ENCODE assay signal across 22 cellular contexts in genomic region chr17:79956853-79957252, GRCh38.
A peak's percentile ranks its signal among the peaks of the same experiment; 100 is the strongest.
DNase-seq lines count a peak whose midpoint lies in the region; ATAC-seq and TF ChIP-seq lines count a peak whose summit lies in the region.
"Had no signal": no experiment of that assay in that cellular context is flagged by ENCODE, and none has a peak within 500 bp of the region (broad histone marks: within the 10 kb centered on the region; RNA-seq: fewer than 3 reads in every experiment).

No MANE protein-coding gene starts in this region.

- BruUV-seq in Calu3 (replicated peaks; lab: Mats Ljungman, UMichigan), result no TSS peak

- H3K4me3 Mint-ChIP-seq in brain, result no peak overlapping the region
- no peak overlapping the region for H3K4me3 Mint-ChIP-seq in memory B cell
- no peak overlapping the region for H3K4me3 Mint-ChIP-seq in type B pancreatic cell
- no peak overlapping the region for H3K4me3 Mint-ChIP-seq in Calu3 (ENCODE audit: low read depth, unreplicated experiment)
- H3K4me3 Mint-ChIP-seq: activated CD8-positive, alpha-beta memory T cell treated with anti-CD3 and anti-CD28 coated beads, Interleukin-2, amount 10 ng/mL, durations not matched to agents 7 days and 5 days; neural progenitor cell; T-helper 1 cell treated with Interleukin-12 subunit alpha and Interleukin-12 subunit beta and Interleukin-4 antibody, amounts not matched to agents 30 μg/mL and 1 μg/mL, for 36 hours had no signal

- H3K27ac Mint-ChIP-seq in brain, result peak overlapping the region in 4 of 5 experiments; percentile 16 to 72 (median 24)
- peak overlapping the region; percentile 33 for H3K27ac Mint-ChIP-seq in memory B cell
- H3K27ac Mint-ChIP-seq in type B pancreatic cell, result no peak overlapping the region
- no peak overlapping the region for H3K27ac Mint-ChIP-seq in Calu3 (ENCODE audit: unreplicated experiment)
- H3K27ac Mint-ChIP-seq: activated CD8-positive, alpha-beta memory T cell treated with anti-CD3 and anti-CD28 coated beads, Interleukin-2, amount 10 ng/mL, durations not matched to agents 7 days and 5 days; neural progenitor cell; T-helper 1 cell treated with Interleukin-12 subunit alpha and Interleukin-12 subunit beta and Interleukin-4 antibody, amounts not matched to agents 30 μg/mL and 1 μg/mL, for 36 hours had no signal

- TF ChIP-seq POLR2A in heart left ventricle (IDR thresholded peaks at IDR 0.05), result no peak

- intact Hi-C loops in left cardiac atrium (cut with DNase I), result no loop called here
- intact Hi-C loops in heart left ventricle (cut with DNase I), result no loop called here
- intact Hi-C loops in Calu3 (cut with micrococcal nuclease; ENCODE audit: unreplicated experiment), result no loop called here

- H3K4me3 ChIP-seq in heart left ventricle, result no peak overlapping the region
- H3K4me3 ChIP-seq: neural progenitor cell, psoas muscle had no signal

- H3K4me1 ChIP-seq in heart left ventricle, result peaks cover 0 to 13% (median 8%) of the 10 kb centered on the region in 12 donors
- H3K4me1 ChIP-seq: psoas muscle had no signal

- DNase-seq in left cardiac atrium, result peak; percentile 4
- DNase-seq in heart left ventricle, result no peak
- DNase-seq in memory B cell (ENCODE audit: low spot score in 2 of 2), result no peak
- DNase-seq in type B pancreatic cell (ENCODE audit: extremely low spot score, unreplicated experiment), result peak; percentile 58
- DNase-seq in activated CD4-positive, alpha-beta T cell treated with anti-CD3 and anti-CD28 coated beads, Interleukin-2, amount 50 U/mL, for 4 hours, result no peak
- DNase-seq in Calu3, result no peak
- no peak for DNase-seq in NCI-H446 (lab: John Stamatoyannopoulos, UW)
- DNase-seq: activated CD4-positive, alpha-beta T cell treated with anti-CD3 and anti-CD28 coated beads for 4 hours; activated CD8-positive, alpha-beta memory T cell treated with anti-CD3 and anti-CD28 coated beads, Interleukin-2, amount 10 ng/mL, durations not matched to agents 7 days and 5 days; COR-L47; NCI-H1092; NCI-H1930; NCI-H2227 treated with DMSO at 0.1 percent for 48 hours; NCI-H774; SHP77; stimulated activated CD4-positive, alpha-beta T cell treated with anti-CD3 and anti-CD28 coated beads, Interleukin-2, amount 100 ng/mL, for 48 hours; stimulated activated naive CD8-positive, alpha-beta T cell treated with anti-CD3 and anti-CD28 coated beads, Interleukin-15, Interleukin-2, amounts not matched to agents 100 U/mL and 50 U/mL, for 24 hours; trophoblast cell had no signal

- H3K4me1 Mint-ChIP-seq in brain (peaks cover 76% of the 10 kb centered on the region), memory B cell (peaks cover 4% of the 10 kb centered on the region), type B pancreatic cell (ENCODE audit: unreplicated experiment) (peaks cover 31% of the 10 kb centered on the region), Calu3 (ENCODE audit: low read depth, unreplicated experiment) (no peaks in the 10 kb centered on the region)

- WGBS in heart left ventricle, 4 donors, result 95 to 98% (median 96%) methylated on average over 6 of the region's 6 CpGs

- ATAC-seq in left cardiac atrium, result no peak
- ATAC-seq in heart left ventricle, result no peak
- no peak for ATAC-seq in memory B cell (ENCODE audit: low read depth)
- ATAC-seq: activated CD8-positive, alpha-beta memory T cell treated with anti-CD3 and anti-CD28 coated beads, Interleukin-2, amount 10 ng/mL, durations not matched to agents 7 days and 5 days; psoas muscle; stimulated activated naive CD8-positive, alpha-beta T cell treated with anti-CD3 and anti-CD28 coated beads, Interleukin-15, Interleukin-2, amounts not matched to agents 100 U/mL and 50 U/mL, for 24 hours had no signal

- no peaks in the 10 kb centered on the region for H3K27me3 ChIP-seq in heart left ventricle

- H3K36me3 ChIP-seq in heart left ventricle, result no peaks in the 10 kb centered on the region
- H3K36me3 ChIP-seq: neural progenitor cell had no signal

- H3K9me3 ChIP-seq in heart left ventricle, result peaks cover 0 to 12% (median 0%) of the 10 kb centered on the region in 12 donors
- H3K9me3 ChIP-seq: psoas muscle had no signal

- H3K36me3 Mint-ChIP-seq in brain, result peaks cover 11% of the 10 kb centered on the region
- H3K36me3 Mint-ChIP-seq in memory B cell, result no peaks in the 10 kb centered on the region
- H3K36me3 Mint-ChIP-seq in type B pancreatic cell, result peaks cover 3% of the 10 kb centered on the region
- H3K36me3 Mint-ChIP-seq in Calu3 (ENCODE audit: insufficient read depth, unreplicated experiment), result no peaks in the 10 kb centered on the region
- H3K36me3 Mint-ChIP-seq: activated CD8-positive, alpha-beta memory T cell treated with anti-CD3 and anti-CD28 coated beads, Interleukin-2, amount 10 ng/mL, durations not matched to agents 7 days and 5 days had no signal

- H3K27ac ChIP-seq in heart left ventricle, result no peak overlapping the region
- H3K27ac ChIP-seq: neural progenitor cell, psoas muscle had no signal

- CTCF ChIA-PET in Calu3 (lab: Charles Lee), result no interaction called here

- TF ChIP-seq CTCF in heart left ventricle (IDR thresholded peaks at IDR 0.05) (no peak), brain (conservative IDR thresholded peaks at IDR 0.05) (no peak), type B pancreatic cell (conservative IDR thresholded peaks at IDR 0.05) (no peak), Calu3 (IDR thresholded peaks at IDR 0.05; ENCODE audit: unreplicated experiment) (no peak)

- H3K9me3 Mint-ChIP-seq in brain (peaks cover 0 to 10% (median 9%) of the 10 kb centered on the region in 5 experiments), memory B cell (no peaks in the 10 kb centered on the region), type B pancreatic cell (no peaks in the 10 kb centered on the region), Calu3 (ENCODE audit: low read depth, unreplicated experiment) (no peaks in the 10 kb centered on the region)
- H3K9me3 Mint-ChIP-seq: T-helper 1 cell treated with Interleukin-12 subunit alpha and Interleukin-12 subunit beta and Interleukin-4 antibody, amounts not matched to agents 30 μg/mL and 1 μg/mL, for 36 hours had no signal

- H3K27me3 Mint-ChIP-seq in brain (no peaks in the 10 kb centered on the region), memory B cell (peaks cover 4% of the 10 kb centered on the region), type B pancreatic cell (no peaks in the 10 kb centered on the region), Calu3 (ENCODE audit: unreplicated experiment) (no peaks in the 10 kb centered on the region)

Comparison
In these comparisons a context has a peak if more than half of its experiments do, and no peak if none do; other contexts are left out.
1. DNase-seq: peak in left cardiac atrium (single experiment) and type B pancreatic cell (single experiment); none in heart left ventricle (0 of 5), memory B cell (0 of 2), activated CD4-positive, alpha-beta T cell treated with anti-CD3 and anti-CD28 coated beads, Interleukin-2, amount 50 U/mL, for 4 hours (0 of 2), Calu3 (single experiment) and NCI-H446 (0 of 2).
2. H3K27ac Mint-ChIP-seq: peak in brain (4 of 5) and memory B cell (single experiment); none in type B pancreatic cell (single experiment) and Calu3 (single experiment).